8 cellular contexts compared by ENCODE assay signal in the genomic region with DNA sequence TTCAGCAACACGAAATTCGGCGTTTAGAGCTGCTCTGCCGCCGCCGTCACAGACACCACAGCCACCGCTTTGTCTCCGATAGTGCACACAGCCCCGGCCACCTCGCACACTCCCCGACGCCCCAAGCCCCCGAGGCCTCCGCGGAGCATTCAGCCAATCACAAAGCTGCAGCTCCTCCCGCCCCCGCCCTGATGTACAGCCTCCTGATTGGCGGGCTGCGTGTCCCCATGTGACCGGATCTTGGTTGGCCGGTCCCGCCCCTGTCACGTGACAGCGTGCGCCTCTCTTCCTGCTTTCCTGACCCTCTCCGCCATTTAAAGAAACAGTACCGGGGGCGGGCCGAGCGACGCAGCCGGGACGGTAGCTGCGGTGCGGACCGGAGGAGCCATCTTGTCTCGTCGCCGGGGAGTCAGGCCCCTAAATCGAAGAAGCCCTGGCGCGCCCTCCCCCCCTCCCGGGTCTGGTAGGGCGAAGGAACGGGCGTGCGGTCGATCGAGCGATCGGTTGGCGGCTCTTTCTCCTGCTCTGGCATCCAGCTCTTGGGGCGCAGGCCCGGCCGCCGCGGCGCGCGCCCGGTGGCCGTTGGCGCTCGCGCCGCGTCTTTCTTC. TPM values are rescaled to one million over a fixed set of nuclear protein-coding genes. Genes with fewer than 3 reads are reported as not detected.
DNase-seq lines count a peak whose midpoint lies in the region; ATAC-seq and TF ChIP-seq lines count a peak whose summit lies in the region.

A gene (plus strand): TSS at position 342 of the 608 bp plus-strand sequence.

- ATAC-seq in GM18505 (IDR thresholded peaks at IDR 0.05; ENCODE audit: unreplicated experiment), result peak; percentile 80
- peak; percentile 85 for ATAC-seq in HG02981 (IDR thresholded peaks at IDR 0.05; ENCODE audit: unreplicated experiment)
- ATAC-seq in GM18858 (IDR thresholded peaks at IDR 0.05; ENCODE audit: unreplicated experiment), result no peak

- whole genome bisulfite sequencing in hepatocyte (ENCODE audit: low lambda C conversion rate, missing lambda C conversion rate), result under 1% methylated on average over 32 of the region's 67 CpGs

- H3K4me1 ChIP-seq in hepatocyte (ENCODE audit: insufficient read depth), result peaks cover 17% of the 10 kb centered on the region

- H2AFZ ChIP-seq in hepatocyte, result peak within 1 kb of the TSS; percentile 74

- peak; percentile 67 for DNase-seq in NCI-H2029 treated with DMSO at 0.1 percent for 48 hours (lab: John Stamatoyannopoulos, UW)
- DNase-seq in T-helper 9 cell, result peak; percentile 93
- peak; percentile 99 for DNase-seq in astrocyte of the hippocampus (ENCODE audit: low read depth, low spot score)
- DNase-seq in hepatocyte (ENCODE audit: low spot score), result peak; percentile 99
- peak; percentile 92 for DNase-seq in renal cortical epithelial cell (ENCODE audit: low read depth)

- peak; percentile 80 for TF ChIP-seq POLR2A in GM18505 (IDR thresholded peaks at IDR 0.05; ENCODE audit: borderline replicate concordance, extremely low read depth, insufficient read depth, insufficient read length)

- H3K4me3 ChIP-seq in hepatocyte, result peak within 1 kb of the TSS; percentile 78

- peaks cover 16% of the 10 kb centered on the region for H3K36me3 ChIP-seq in hepatocyte (replicated peaks; ENCODE audit: insufficient read depth, low read depth)

- H3K27ac ChIP-seq in hepatocyte, result peak within 1 kb of the TSS; percentile 99

- H3K27me3 ChIP-seq in hepatocyte, result no peaks in the 10 kb centered on the region

- H3K79me2 ChIP-seq in hepatocyte, result peaks cover 90% of the 10 kb centered on the region

- H3K9me2 ChIP-seq in hepatocyte (replicated peaks; ENCODE audit: insufficient read depth), result no peaks in the 10 kb centered on the region

- H3K9me3 ChIP-seq in hepatocyte (ENCODE audit: low read depth), result peaks cover 22% of the 10 kb centered on the region

- peak within 1 kb of the TSS; percentile 90 for H3K4me2 ChIP-seq in hepatocyte

- H4K20me1 ChIP-seq in hepatocyte (ENCODE audit: insufficient read depth, poor library complexity, severe bottlenecking), result peaks cover 11% of the 10 kb centered on the region

- no peak for TF ChIP-seq CTCF in hepatocyte (IDR thresholded peaks at IDR 0.05; ENCODE audit: poor library complexity)

RNA-seq across cellular contexts. Expression of the gene that starts here (rescaled TPM):
- 99.3 and 109 TPM in 2 replicates for total RNA-seq in hepatocyte
- polyA plus RNA-seq in hepatocyte, result 33.9 and 39.1 TPM in 2 replicates
- total RNA-seq in renal cortical epithelial cell, result 30.0 and 90.7 TPM in 2 replicates
